Comparison of ENCODE assay signal across 9 cellular contexts in genomic region chr5:175541264-175541663, GRCh38.
"Had no signal": no experiment of that assay in that cellular context is flagged by ENCODE, and none has a peak within 500 bp of the region (broad histone marks: within the 10 kb centered on the region; RNA-seq: fewer than 3 reads in every experiment).

No MANE protein-coding gene starts in this region.

- DNase-seq: GM23248, GOT3, H7, H9, HCEC 1CT, HFFc6 had no signal

- H3K4me3 Mint-ChIP-seq: GM23338, H9, HFFc6 had no signal

- H3K9me3 ChIP-seq: HAP-1 had no signal

- H3K27ac ChIP-seq: GM23248 had no signal

- H3K36me3 ChIP-seq: HAP-1 had no signal

- H3K27ac Mint-ChIP-seq: GM23338, H9, HFFc6 had no signal

- H3K9ac ChIP-seq: GM23248 had no signal

- H3K4me1 ChIP-seq: HAP-1 had no signal

- H3K4me2 ChIP-seq: GM23338 had no signal

- FAIRE-seq: H54 had no signal

- H3K9me3 Mint-ChIP-seq: GM23338, H9, HFFc6 had no signal

- H3K4me3 ChIP-seq: GM23248, GM23338, HAP-1 had no signal

- H2AFZ ChIP-seq: GM23248 had no signal
